8 cellular contexts compared by ENCODE assay signal in the genomic region with DNA sequence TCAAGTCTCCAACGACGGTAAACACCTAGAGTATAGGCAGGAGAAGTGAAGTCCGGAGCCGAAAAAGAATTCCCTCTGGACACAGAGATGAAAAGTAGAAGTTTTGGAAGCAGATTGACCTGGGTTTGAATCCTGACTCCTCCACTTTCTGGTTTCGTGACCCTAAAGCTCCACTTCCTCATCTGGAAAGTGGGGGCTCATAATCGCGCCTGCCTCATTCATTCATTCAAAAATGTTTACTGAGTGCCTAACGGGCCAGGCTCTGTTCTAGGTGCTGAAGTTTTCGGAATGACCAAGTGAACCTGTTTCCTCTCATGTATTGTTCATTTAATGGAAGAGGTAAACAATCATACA. TPM values are rescaled to one million over a fixed set of nuclear protein-coding genes. Genes with fewer than 3 reads are reported as not detected.
A peak's percentile ranks its signal among the peaks of the same experiment; 100 is the strongest.
DNase-seq lines count a peak whose midpoint lies in the region; ATAC-seq and TF ChIP-seq lines count a peak whose summit lies in the region.

No MANE protein-coding gene starts in this region.

- H3K79me2 ChIP-seq in DND-41 (ENCODE audit: insufficient read depth, low read length): no peaks in the 10 kb centered on the region

- H3K9me3 ChIP-seq in DND-41 (ENCODE audit: insufficient read depth, low read length, severe bottlenecking) (no peaks in the 10 kb centered on the region), breast epithelium (no peaks in the 10 kb centered on the region)

- H2AFZ ChIP-seq in DND-41 (ENCODE audit: low read depth, low read length): peak overlapping the region; percentile 82

- TF ChIP-seq POLR2A in NB4 (IDR thresholded peaks at IDR 0.05; ENCODE audit: extremely low read depth, insufficient read length): no peak
- no peak for TF ChIP-seq POLR2A in breast epithelium (IDR thresholded peaks at IDR 0.05)

- peak overlapping the region; percentile 46 for H3K9ac ChIP-seq in DND-41 (ENCODE audit: low read depth, low read length)

- no peaks in the 10 kb centered on the region for H3K9me3 Mint-ChIP-seq in neural crest cell

- H3K4me3 ChIP-seq in DND-41 (ENCODE audit: low read depth in 1 of 2, low read length in 2 of 2) (peak overlapping the region in 1 of 2 experiments; percentile 59; a peak in 3 of 4 replicates), NB4 (ENCODE audit: low read depth, low read length) (peak overlapping the region; percentile 16), breast epithelium (peak overlapping the region in 2 of 3 donors; percentile 47 to 61)

- no peaks in the 10 kb centered on the region for H3K36me3 Mint-ChIP-seq in neural crest cell (ENCODE audit: low read depth)

- peak overlapping the region; percentile 69 for H3K4me2 ChIP-seq in DND-41 (ENCODE audit: insufficient read depth, low read length)

- peak overlapping the region; percentile 36 for H3K27ac ChIP-seq in DND-41 (ENCODE audit: low read length)
- no peak overlapping the region for H3K27ac ChIP-seq in breast epithelium

- H3K4me3 Mint-ChIP-seq in neural crest cell: peak overlapping the region; percentile 91

- H3K4me1 ChIP-seq in DND-41 (ENCODE audit: insufficient read depth, low read length) (peaks cover 36% of the 10 kb centered on the region), breast epithelium (peaks cover 0 to 9% of the 10 kb centered on the region in 2 donors)

- H3K4me1 Mint-ChIP-seq in neural crest cell: peaks cover 33% of the 10 kb centered on the region

- intact Hi-C loops in breast epithelium (cut with DNase I; ENCODE audit: low total_unique reads): no loop called here

- TF ChIP-seq CTCF in DND-41 (IDR thresholded peaks at IDR 0.05; ENCODE audit: borderline replicate concordance, extremely low read depth, low read length, poor library complexity, severe bottlenecking) (no peak), NB4 (IDR thresholded peaks at IDR 0.05; ENCODE audit: low read depth, low read length) (no peak), breast epithelium (IDR thresholded peaks at IDR 0.05) (no peak), neural crest cell (conservative IDR thresholded peaks at IDR 0.05) (no peak)

- H3K27ac Mint-ChIP-seq in neural crest cell (ENCODE audit: unreplicated experiment): no peak overlapping the region

- no peaks in the 10 kb centered on the region for H3K36me3 ChIP-seq in DND-41 (ENCODE audit: insufficient read depth, low read length)
- no peaks in the 10 kb centered on the region for H3K36me3 ChIP-seq in breast epithelium

- peaks cover 21% of the 10 kb centered on the region for H3K27me3 Mint-ChIP-seq in neural crest cell (ENCODE audit: low read depth)

- ATAC-seq in DND-41 (ENCODE audit: insufficient read depth, low read depth) (no peak), GM18517 (IDR thresholded peaks at IDR 0.05; ENCODE audit: unreplicated experiment) (no peak)

- 0 out of 2 replicates have a peak, but pooled peaks cover 5% of the 10 kb centered on the region for H4K20me1 ChIP-seq in DND-41 (ENCODE audit: insufficient read depth, low read length)

- DNase-seq in DND-41 (no peak), NB4 (ENCODE audit: low read depth) (no peak), breast epithelium (ENCODE audit: low spot score in 2 of 2) (no peak), neural crest cell (ENCODE audit: low read depth, low spot score) (no peak), NCI-H524 (lab: John Stamatoyannopoulos, UW) (no peak), NCI-H1092 treated with DMSO at 0.1 percent for 48 hours (lab: John Stamatoyannopoulos, UW) (no peak), A172 (ENCODE audit: low spot score) (no peak)

- H3K27me3 ChIP-seq in DND-41 (ENCODE audit: insufficient read depth, low read length, poor library complexity) (no peaks in the 10 kb centered on the region), breast epithelium (no peaks in the 10 kb centered on the region)

RNA-seq across cellular contexts. Expression of gene EML2, which starts 7.1 kb away (rescaled TPM):
- total RNA-seq in breast epithelium: 10 to 100 TPM; 27.7 to 42.0 (median 32.4) TPM
- 15.0 and 20.2 TPM in 2 replicates for total RNA-seq in neural crest cell
- total RNA-seq in A172 (2014; rRNA removed; shearing (Covaris generic)): 4.2 and 4.4 TPM in 2 replicates

RNA-seq across cellular contexts. Expression of gene GIPR, which starts 21.7 kb away (rescaled TPM):
- 1 to 10 TPM in 2 of 3 donors, under 1 TPM in 1; 0.16 to 4.9 (median 4.8) TPM for total RNA-seq in breast epithelium
- total RNA-seq in neural crest cell: 0.96 and 1.0 TPM in 2 replicates
- total RNA-seq in A172 (2014; rRNA removed; shearing (Covaris generic)): 0.10 and 0.72 TPM in 2 replicates

RNA-seq across cellular contexts. Expression of gene GPR4, which starts 44.3 kb away (rescaled TPM):
- total RNA-seq in breast epithelium (1 to 10 TPM; 1.1 to 8.8 (median 1.2) TPM), neural crest cell (not detected in 2 replicates)
- not detected in 2 replicates for total RNA-seq in A172 (2014; rRNA removed; shearing (Covaris generic))

RNA-seq across cellular contexts. Expression of gene SNRPD2, which starts 45.4 kb away (rescaled TPM):
- 100 to 1,000 TPM; 175 to 238 (median 191) TPM for total RNA-seq in breast epithelium
- 635 and 666 TPM in 2 replicates for total RNA-seq in neural crest cell
- 260 and 319 TPM in 2 replicates for total RNA-seq in A172 (2014; rRNA removed; shearing (Covaris generic))

RNA-seq across cellular contexts. Expression of gene QPCTL, which starts 46.1 kb away (rescaled TPM):
- 1 to 10 TPM; 6.1 to 9.4 (median 7.2) TPM for total RNA-seq in breast epithelium
- 11.4 and 11.8 TPM in 2 replicates for total RNA-seq in neural crest cell
- 5.1 and 8.2 TPM in 2 replicates for total RNA-seq in A172 (2014; rRNA removed; shearing (Covaris generic))
